Comparison of ENCODE assay signal across 16 cellular contexts in the genomic region with DNA sequence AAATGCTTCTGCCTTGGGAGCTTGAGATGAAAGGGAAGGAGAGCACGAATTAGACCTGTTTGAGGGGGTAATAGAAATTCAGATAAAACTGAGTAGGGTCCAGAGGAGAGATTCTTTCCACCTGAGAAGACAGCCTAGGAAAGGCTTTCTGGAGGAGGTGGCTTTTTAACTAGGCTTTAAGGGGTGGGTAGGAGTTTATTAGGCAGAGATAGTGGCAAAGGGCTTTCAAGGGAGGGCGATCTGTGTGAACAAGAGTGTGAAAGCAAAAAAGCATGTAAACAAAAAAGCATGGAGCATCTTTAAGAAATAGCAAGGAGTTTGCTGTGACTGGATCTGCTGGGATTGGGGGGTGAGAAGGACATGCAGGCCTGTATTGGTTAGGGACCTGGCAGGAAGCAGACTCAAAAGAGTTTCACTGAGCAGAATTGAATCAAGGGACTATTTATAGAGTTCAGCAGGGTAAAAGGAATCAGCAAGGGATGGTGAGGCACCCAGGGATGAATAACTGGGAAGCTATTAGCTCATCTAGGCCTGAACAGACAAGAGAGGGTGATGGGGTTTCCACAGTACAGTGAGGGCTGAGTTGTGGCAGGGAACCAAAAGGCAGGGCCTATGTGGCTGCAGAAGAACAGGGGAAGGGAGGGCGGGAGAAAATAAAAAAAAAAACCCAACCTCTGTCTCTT. TPM values are rescaled to one million over a fixed set of nuclear protein-coding genes. Genes with fewer than 3 reads are reported as not detected.
A peak's percentile ranks its signal among the peaks of the same experiment; 100 is the strongest.
DNase-seq lines count a peak whose midpoint lies in the region; ATAC-seq and TF ChIP-seq lines count a peak whose summit lies in the region.
"Had no signal": no experiment of that assay in that cellular context is flagged by ENCODE, and none has a peak within 500 bp of the region (broad histone marks: within the 10 kb centered on the region; RNA-seq: fewer than 3 reads in every experiment).

No MANE protein-coding gene starts in this region.

- peak overlapping the region in 1 of 2 experiments; percentile 21 for H2BK12ac ChIP-seq in mesenchymal stem cell (ENCODE audit: low read length in 2 of 2)

- no peaks in the 10 kb centered on the region for H3K27me3 ChIP-seq in IMR-90 (ENCODE audit: control insufficient read depth, insufficient read depth, low read length)
- no peaks in the 10 kb centered on the region for H3K27me3 ChIP-seq in mesenchymal stem cell (ENCODE audit: control insufficient read depth in 1 of 2, insufficient read depth in 1 of 2, low read length in 2 of 2)
- H3K27me3 ChIP-seq: heart right ventricle had no signal

- H3K36me3 ChIP-seq in IMR-90 (ENCODE audit: control insufficient read depth, insufficient read depth, low read length) (no peaks in the 10 kb centered on the region), mesenchymal stem cell (ENCODE audit: control insufficient read depth in 1 of 2, insufficient read depth in 2 of 2, low read depth in 1 of 2, low read length in 2 of 2) (peaks cover 2 to 5% of the 10 kb centered on the region in 2 experiments)
- H3K36me3 ChIP-seq: heart right ventricle had no signal

- H2BK5ac ChIP-seq in IMR-90 (ENCODE audit: low read depth, low read length, poor library complexity, severe bottlenecking) (peak overlapping the region; percentile 93), mesenchymal stem cell (ENCODE audit: low read depth, low read length, poor library complexity, severe bottlenecking) (peak overlapping the region; percentile 90)

- H2BK120ac ChIP-seq in IMR-90 (ENCODE audit: low read depth, low read length) = no peak overlapping the region
- H2BK120ac ChIP-seq in mesenchymal stem cell (ENCODE audit: low read depth, low read length) = no peak overlapping the region

- H3K18ac ChIP-seq in IMR-90 (ENCODE audit: low read depth, low read length) (peak overlapping the region; percentile 84; the same call in 1 of the 2 replicates), mesenchymal stem cell (ENCODE audit: low read depth in 1 of 2, low read length in 2 of 2) (no peak overlapping the region)

- H3K27ac ChIP-seq in IMR-90 (ENCODE audit: insufficient read depth, low read length) (peak overlapping the region; percentile 77; the same call in 1 of the 2 replicates), mesenchymal stem cell (ENCODE audit: low read length, poor library complexity, severe bottlenecking) (peak overlapping the region; percentile 99), substantia nigra (ENCODE audit: low read depth, low read length, poor library complexity, severe bottlenecking) (no peak overlapping the region)
- H3K27ac ChIP-seq: heart right ventricle had no signal

- no peak overlapping the region for H4K91ac ChIP-seq in IMR-90 (ENCODE audit: insufficient read depth, low read depth, low read length)
- H4K91ac ChIP-seq in mesenchymal stem cell (ENCODE audit: low read length) = no peak overlapping the region

- no peak overlapping the region; the same call in 2 of the 3 replicates for H2BK15ac ChIP-seq in IMR-90 (ENCODE audit: low read depth, low read length)
- H2BK15ac ChIP-seq in mesenchymal stem cell (ENCODE audit: low read depth, poor library complexity, severe bottlenecking) = no peak overlapping the region

- POLR2A ChIA-PET in IMR-90 (lab: Charles Lee; ENCODE audit: unreplicated experiment) = no interaction called here

- H3K9me3 ChIP-seq in IMR-90 (ENCODE audit: control insufficient read depth, insufficient read depth, low read length) (no peaks in the 10 kb centered on the region), mesenchymal stem cell (ENCODE audit: control insufficient read depth, low read length) (no peaks in the 10 kb centered on the region)
- H3K9me3 ChIP-seq: heart right ventricle had no signal

- no CpG with 5 or more reads among the region's 3 CpGs for WGBS in IMR-90 (ENCODE audit: extremely low coverage in 2 of 2, insufficient read length in 1 of 2), 2 experiments
- 78% methylated on average over 2 of the region's 3 CpGs for WGBS in mesenchymal stem cell

- peak; percentile 69 for DNase-seq in AG08396 (ENCODE audit: low spot score)
- DNase-seq in IMR-90 = peak; percentile 72
- DNase-seq in dedifferentiated amniotic fluid mesenchymal stem cell (ENCODE audit: extremely low spot score) = peak; percentile 39
- DNase-seq in mesenchymal stem cell = peak; percentile 77
- DNase-seq in NCI-H1048 (lab: John Stamatoyannopoulos, UW) = no peak
- DNase-seq in NCI-H748 (lab: John Stamatoyannopoulos, UW; ENCODE audit: unreplicated experiment) = no peak
- DNase-seq in substantia nigra (lab: John Stamatoyannopoulos, UW) = no peak
- no peak for DNase-seq in activated naive CD4-positive, alpha-beta T cell treated with anti-CD3 and anti-CD28 coated beads, Interleukin-2, amount 50 U/mL, for 16 hours
- DNase-seq: activated CD4-positive, alpha-beta T cell treated with anti-CD3 and anti-CD28 coated beads, Interleukin-2, amount 10 ng/mL, durations not matched to agents 24 days and 14 days; activated T-cell treated with anti-CD3 and anti-CD28 coated beads, Interleukin-2, amount 50 U/mL, for 72 hours; AML-193; heart right ventricle; left ventricle myocardium superior; NCI-H345; stimulated activated CD4-positive, alpha-beta T cell treated with anti-CD3 and anti-CD28 coated beads, Interleukin-15, amount 100 ng/mL, for 24 hours; T-helper 17 cell had no signal

- H2AK5ac ChIP-seq in IMR-90 (ENCODE audit: low read depth, low read length) (no peak overlapping the region), mesenchymal stem cell (ENCODE audit: low read length, severe bottlenecking) (peak overlapping the region; percentile 98)

- no peak for TF ChIP-seq RAD21 in IMR-90 (IDR thresholded peaks at IDR 0.05; ENCODE audit: low read length)

- CTCF ChIA-PET in IMR-90 (lab: Yijun Ruan, JAX) = no interaction called here

- no peak overlapping the region for H3K56ac ChIP-seq in IMR-90 (ENCODE audit: extremely low read depth, insufficient read depth, low read length)

- H2BK20ac ChIP-seq in IMR-90 (ENCODE audit: low read depth, low read length) = no peak overlapping the region

- H4K8ac ChIP-seq in IMR-90 (ENCODE audit: low read depth in 2 of 2, low read length in 2 of 2) (peak overlapping the region in 1 of 2 experiments; percentile 13; a peak in 1 of 4 replicates), mesenchymal stem cell (ENCODE audit: low read length) (no peak overlapping the region)

- peak; percentile 57 for ATAC-seq in IMR-90 (ENCODE audit: low read depth)
- ATAC-seq: activated T-cell treated with anti-CD3 and anti-CD28 coated beads, Interleukin-2, amount 50 U/mL, for 72 hours; heart right ventricle; left ventricle myocardium superior; T-helper 17 cell had no signal

- H3K4me3 ChIP-seq in IMR-90 (ENCODE audit: insufficient read depth, low read depth, low read length) = no peak overlapping the region
- H3K4me3 ChIP-seq in mesenchymal stem cell (ENCODE audit: insufficient read depth in 1 of 2, low read depth in 1 of 2, low read length in 2 of 2) = peak overlapping the region in 1 of 2 experiments; percentile 41
- H3K4me3 ChIP-seq: heart right ventricle had no signal

- H4K20me1 ChIP-seq in IMR-90 (ENCODE audit: insufficient read depth, low read length) = no peaks in the 10 kb centered on the region

- no peak overlapping the region for H2AK9ac ChIP-seq in IMR-90 (replicated peaks; ENCODE audit: low read depth, low read length, poor library complexity)

- peak overlapping the region; percentile 8; the same call in 1 of the 2 replicates for H4K5ac ChIP-seq in IMR-90 (ENCODE audit: low read depth, low read length)

- intact Hi-C loops in IMR-90 (cut with micrococcal nuclease) = no loop called here

- H2AFZ ChIP-seq in IMR-90 (replicated peaks; ENCODE audit: low read length, poor library complexity) (no peak overlapping the region), mesenchymal stem cell (ENCODE audit: low read depth, low read length) (no peak overlapping the region)

- H3K9ac ChIP-seq in IMR-90 (ENCODE audit: low read depth, low read length) = no peak overlapping the region; the same call in 1 of the 2 replicates
- peak overlapping the region; percentile 84 for H3K9ac ChIP-seq in mesenchymal stem cell (ENCODE audit: low read length)

- peaks cover 3% of the 10 kb centered on the region; the same call in 1 of the 2 replicates for H3K9me1 ChIP-seq in IMR-90 (ENCODE audit: insufficient read depth, low read length)

- H3K79me1 ChIP-seq in IMR-90 (ENCODE audit: low read depth in 1 of 2, low read length in 2 of 2) = no peaks in the 10 kb centered on the region
- H3K79me1 ChIP-seq in mesenchymal stem cell (replicated peaks; ENCODE audit: low read length, poor library complexity, severe bottlenecking) = peaks cover 10% of the 10 kb centered on the region

- H3K4me1 ChIP-seq in IMR-90 (ENCODE audit: control insufficient read depth, insufficient read depth, low read length) (peaks cover 9% of the 10 kb centered on the region), mesenchymal stem cell (ENCODE audit: control insufficient read depth, insufficient read depth, low read depth, low read length) (peaks cover 19% of the 10 kb centered on the region)
- H3K4me1 ChIP-seq: heart right ventricle had no signal

- in situ Hi-C loops in IMR-90 (cut with MboI; ENCODE audit: low sequenced_read_pairs) = no loop called here

- H3K4ac ChIP-seq in IMR-90 (ENCODE audit: low read depth, low read length) (no peak overlapping the region), mesenchymal stem cell (ENCODE audit: low read depth in 1 of 2, low read length in 2 of 2) (no peak overlapping the region)

- dilution Hi-C loops in IMR-90 (cut with HindIII; ENCODE audit: low sequenced_read_pairs, unreplicated experiment) = no loop called here

- H3K23ac ChIP-seq in IMR-90 (ENCODE audit: low read depth, low read length) (no peak overlapping the region), mesenchymal stem cell (ENCODE audit: low read length in 2 of 2) (no peak overlapping the region)

- H3K4me2 ChIP-seq in IMR-90 (ENCODE audit: low read depth, low read length) (peak overlapping the region; percentile 59; the same call in 1 of the 2 replicates), mesenchymal stem cell (ENCODE audit: low read length, poor library complexity, severe bottlenecking) (peak overlapping the region; percentile 11)

- TF ChIP-seq CTCF in IMR-90 (conservative IDR thresholded peaks at IDR 0.05; ENCODE audit: low read depth, low read length) = no peak

- no peak for TF ChIP-seq POLR2A in IMR-90 (IDR thresholded peaks at IDR 0.05; ENCODE audit: low read depth, low read length)

- no peak overlapping the region for H3K14ac ChIP-seq in IMR-90 (replicated peaks; ENCODE audit: low read depth, low read length)
- no peak overlapping the region for H3K14ac ChIP-seq in mesenchymal stem cell (ENCODE audit: low read length in 2 of 2)

- no TSS peak for BruUV-seq in IMR-90 (replicated peaks; lab: Mats Ljungman, UMichigan)

TF ChIP-seq in IMR-90, 13 proteins besides CTCF, POLR2A, EP300 and RAD21:
- TF ChIP-seq FOS (IDR thresholded peaks at IDR 0.05; ENCODE audit: low read depth, low read length) (no peak), MAFK (IDR thresholded peaks at IDR 0.05; ENCODE audit: low read depth, low read length) (no peak), SMC3 (IDR thresholded peaks at IDR 0.05; ENCODE audit: low read depth, low read length) (no peak)

RNA-seq across cellular contexts. Expression of gene SLC1A1, which starts 18.8 kb away (rescaled TPM):
- total RNA-seq in IMR-90 (2012; rRNA removed) = 3.9 and 4.1 TPM in 2 replicates
- 1.7 and 2.2 TPM in 2 replicates for polyA plus RNA-seq in IMR-90 (2012; rRNA removed)
- 1.2 and 1.7 TPM in 2 replicates for polyA plus RNA-seq in IMR-90 (2012; cell fraction: cytosol; rRNA removed)
- 0.72 and 2.0 TPM in 2 replicates for polyA plus RNA-seq in IMR-90 (2012; cell fraction: nucleus; rRNA removed; ENCODE audit: low replicate concordance)
- polyA plus RNA-seq in mesenchymal stem cell (2013, experiment 1 of 2) = 3.6 TPM
- polyA plus RNA-seq in mesenchymal stem cell (2013, experiment 2 of 2) = 3.8 TPM
- total RNA-seq: activated CD4-positive, alpha-beta T cell treated with anti-CD3 and anti-CD28 coated beads, Interleukin-2, amount 10 ng/mL, durations not matched to agents 24 days and 14 days had no signal

Comparison
In these comparisons a context has a peak if more than half of its experiments do, and no peak if none do; other contexts are left out.
1. DNase-seq: peak in AG08396 (single experiment), IMR-90 (single experiment), dedifferentiated amniotic fluid mesenchymal stem cell (single experiment) and mesenchymal stem cell (single experiment); none in NCI-H1048 (single experiment), NCI-H748 (single experiment), substantia nigra (0 of 49) and activated naive CD4-positive, alpha-beta T cell treated with anti-CD3 and anti-CD28 coated beads, Interleukin-2, amount 50 U/mL, for 16 hours (single experiment).